In genomic region chr4:102504941-102505340, GRCh38 we compare ENCODE assay signal across 13 cellular contexts. TPM values are rescaled to one million over a fixed set of nuclear protein-coding genes. Genes with fewer than 3 reads are reported as not detected.
A peak's percentile ranks its signal among the peaks of the same experiment; 100 is the strongest.
DNase-seq lines count a peak whose midpoint lies in the region; ATAC-seq and TF ChIP-seq lines count a peak whose summit lies in the region.
"Had no signal": no experiment of that assay in that cellular context is flagged by ENCODE, and none has a peak within 500 bp of the region (broad histone marks: within the 10 kb centered on the region; RNA-seq: fewer than 3 reads in every experiment).

No MANE protein-coding gene starts in this region.

- no peak overlapping the region for H3K9ac ChIP-seq in MM.1S (ENCODE audit: low read length)

- peak overlapping the region; percentile 94 for H3K4me3 Mint-ChIP-seq in activated T-cell treated with anti-CD3 and anti-CD28 coated beads, Interleukin-2, amount 50 U/mL, for 4 hours
- H3K4me3 Mint-ChIP-seq in brain: peak overlapping the region in 3 of 5 experiments; percentile 29 to 75 (median 40)
- H3K4me3 Mint-ChIP-seq in stimulated activated memory B cell treated with anti-CD40 and anti-IgM and Interleukin-4, amounts not matched to agents 10 μg/mL and 1 μg/mL and 100 μg/mL, for 72 hours: peak overlapping the region; percentile 97

- no peaks in the 10 kb centered on the region for H3K9me2 ChIP-seq in MM.1S (replicated peaks; ENCODE audit: insufficient read depth, low read length)

- peak overlapping the region in 1 of 5 experiments; percentile 99 for H3K27ac Mint-ChIP-seq in brain
- peak overlapping the region; percentile 98 for H3K27ac Mint-ChIP-seq in stimulated activated memory B cell treated with anti-CD40 and anti-IgM and Interleukin-4, amounts not matched to agents 10 μg/mL and 1 μg/mL and 100 μg/mL, for 72 hours

- H3K4me3 ChIP-seq in MM.1S (ENCODE audit: low read length) (no peak overlapping the region), foreskin fibroblast (ENCODE audit: low read depth in 1 of 2, low read length in 2 of 2) (no peak overlapping the region)
- H3K4me3 ChIP-seq: ovary, tibial nerve had no signal

- H3K27me3 Mint-ChIP-seq in activated T-cell treated with anti-CD3 and anti-CD28 coated beads, Interleukin-2, amount 50 U/mL, for 4 hours (ENCODE audit: low read depth): no peaks in the 10 kb centered on the region
- H3K27me3 Mint-ChIP-seq in brain: peaks cover 4% of the 10 kb centered on the region
- H3K27me3 Mint-ChIP-seq in stimulated activated memory B cell treated with anti-CD40 and anti-IgM and Interleukin-4, amounts not matched to agents 10 μg/mL and 1 μg/mL and 100 μg/mL, for 72 hours: no peaks in the 10 kb centered on the region

- no peak overlapping the region for H2AFZ ChIP-seq in MM.1S (ENCODE audit: low read length)

- no peaks in the 10 kb centered on the region for H3K27me3 ChIP-seq in MM.1S (replicated peaks; ENCODE audit: insufficient read depth, low read length)
- H3K27me3 ChIP-seq: ovary, tibial nerve had no signal

- H3K9me3 Mint-ChIP-seq in activated T-cell treated with anti-CD3 and anti-CD28 coated beads, Interleukin-2, amount 50 U/mL, for 4 hours: no peaks in the 10 kb centered on the region
- H3K9me3 Mint-ChIP-seq in brain: no peaks in the 10 kb centered on the region
- no peaks in the 10 kb centered on the region for H3K9me3 Mint-ChIP-seq in stimulated activated memory B cell treated with anti-CD40 and anti-IgM and Interleukin-4, amounts not matched to agents 10 μg/mL and 1 μg/mL and 100 μg/mL, for 72 hours

- no peak overlapping the region for H3K27ac ChIP-seq in MM.1S (ENCODE audit: low read length)
- H3K27ac ChIP-seq: ovary had no signal

- H4K20me1 ChIP-seq in MM.1S (ENCODE audit: insufficient read depth, low read length): peaks cover 25% of the 10 kb centered on the region

- ATAC-seq in activated T-cell treated with anti-CD3 and anti-CD28 coated beads, Interleukin-2, amount 50 U/mL, for 4 hours: no peak
- ATAC-seq in stimulated activated memory B cell treated with anti-CD40 and anti-IgM and Interleukin-4, amounts not matched to agents 10 μg/mL and 1 μg/mL and 100 μg/mL, for 72 hours: no peak

- peaks cover 14% of the 10 kb centered on the region; the same call in 1 of the 2 replicates for H3K4me1 ChIP-seq in MM.1S (ENCODE audit: low read length)

- H3K36me3 Mint-ChIP-seq in activated T-cell treated with anti-CD3 and anti-CD28 coated beads, Interleukin-2, amount 50 U/mL, for 4 hours (ENCODE audit: insufficient read depth): peaks cover 35% of the 10 kb centered on the region
- H3K36me3 Mint-ChIP-seq in brain: peaks cover 4% of the 10 kb centered on the region
- peaks cover 40% of the 10 kb centered on the region for H3K36me3 Mint-ChIP-seq in stimulated activated memory B cell treated with anti-CD40 and anti-IgM and Interleukin-4, amounts not matched to agents 10 μg/mL and 1 μg/mL and 100 μg/mL, for 72 hours

- H3K36me3 ChIP-seq in MM.1S (replicated peaks; ENCODE audit: insufficient read depth, low read length): no peaks in the 10 kb centered on the region
- H3K36me3 ChIP-seq: ovary, tibial nerve had no signal

- peaks cover 29% of the 10 kb centered on the region for H3F3A ChIP-seq in MM.1S (ENCODE audit: insufficient read depth, low read length)

- H3K4me1 Mint-ChIP-seq in activated T-cell treated with anti-CD3 and anti-CD28 coated beads, Interleukin-2, amount 50 U/mL, for 4 hours (ENCODE audit: low read depth): peaks cover 54% of the 10 kb centered on the region
- H3K4me1 Mint-ChIP-seq in brain: peaks cover 56% of the 10 kb centered on the region
- H3K4me1 Mint-ChIP-seq in stimulated activated memory B cell treated with anti-CD40 and anti-IgM and Interleukin-4, amounts not matched to agents 10 μg/mL and 1 μg/mL and 100 μg/mL, for 72 hours: peaks cover 64% of the 10 kb centered on the region

- no peak for TF ChIP-seq CTCF in MM.1S (IDR thresholded peaks at IDR 0.05; ENCODE audit: low read length)
- no peak for TF ChIP-seq CTCF in brain (conservative IDR thresholded peaks at IDR 0.05)
- no peak for TF ChIP-seq CTCF in foreskin fibroblast (IDR thresholded peaks at IDR 0.05; ENCODE audit: low read depth, low read length)

- H3K4me2 ChIP-seq in MM.1S (ENCODE audit: low read depth, low read length): peak overlapping the region; percentile 63; the same call in 1 of the 2 replicates

- no peak for DNase-seq in activated T-cell treated with anti-CD3 and anti-CD28 coated beads, Interleukin-2, amount 50 U/mL, for 4 hours
- DNase-seq in activated T-cell treated with anti-CD3 and anti-CD28 coated beads for 4 hours (no peak), MM.1S (no peak), foreskin fibroblast (no peak), COR-L47 (lab: John Stamatoyannopoulos, UW) (no peak)
- no peak for DNase-seq in activated effector memory CD4-positive, alpha-beta T cell treated with Interleukin-2 at 50 U/mL for 16 hours
- DNase-seq: NCI-H1436, NCI-H510A, ovary, T-helper 9 cell had no signal

- H3K9me3 ChIP-seq in MM.1S (replicated peaks; ENCODE audit: insufficient read depth, low read length): no peaks in the 10 kb centered on the region
- H3K9me3 ChIP-seq: ovary, tibial nerve had no signal

- H3K79me2 ChIP-seq in MM.1S (ENCODE audit: low read length): peaks cover 81% of the 10 kb centered on the region

RNA-seq across cellular contexts. Expression of gene NFKB1, which starts 3.8 kb away (rescaled TPM):
- 100 to 1,000 TPM; 315 to 381 (median 331) TPM for total RNA-seq in activated T-cell treated with anti-CD3 and anti-CD28 coated beads, Interleukin-2, amount 50 U/mL, for 4 hours
- polyA plus RNA-seq in brain (ENCODE audit: insufficient read depth, low read depth, low replicate concordance): 6.9 TPM

Comparison
In these comparisons a context has a peak if more than half of its experiments do, and no peak if none do; other contexts are left out.
1. H3K4me3 Mint-ChIP-seq: peak in every context shown above with its lines; median percentile 97 in stimulated activated memory B cell treated with anti-CD40 and anti-IgM and Interleukin-4, amounts not matched to agents 10 μg/mL and 1 μg/mL and 100 μg/mL, for 72 hours; 94 in activated T-cell treated with anti-CD3 and anti-CD28 coated beads, Interleukin-2, amount 50 U/mL, for 4 hours; 40 in brain.